In the genomic region with DNA sequence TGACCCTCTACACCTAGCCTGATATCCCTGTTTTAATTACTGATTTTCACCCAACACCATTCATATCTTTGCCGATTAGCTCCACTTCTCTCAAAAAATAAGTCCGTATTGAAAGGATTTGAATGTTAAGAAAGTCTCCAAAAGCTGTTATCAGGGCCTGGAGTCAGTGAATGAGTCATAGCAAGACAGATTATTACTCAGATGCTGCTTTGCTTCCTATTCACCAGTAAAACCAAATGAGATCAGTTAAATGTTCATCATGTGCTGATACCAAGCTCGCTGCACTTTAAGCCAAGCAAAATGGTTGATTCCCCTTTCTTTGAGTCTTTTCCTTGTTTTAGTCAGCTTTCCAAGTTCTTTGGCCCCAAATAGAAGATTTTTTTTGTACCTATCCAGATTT, we compare ENCODE assay signal across 12 cellular contexts.
DNase-seq lines count a peak whose midpoint lies in the region; ATAC-seq and TF ChIP-seq lines count a peak whose summit lies in the region.
"Had no signal": no experiment of that assay in that cellular context is flagged by ENCODE, and none has a peak within 500 bp of the region (broad histone marks: within the 10 kb centered on the region; RNA-seq: fewer than 3 reads in every experiment).

No MANE protein-coding gene starts in this region.

- DNase-seq in AG09309 (ENCODE audit: low read depth) (peak; percentile 34), RWPE2 (ENCODE audit: low spot score) (no peak), foreskin keratinocyte (peak; percentile 46 to 73), SK-N-DZ (ENCODE audit: low spot score) (no peak), neural progenitor cell (ENCODE audit: low spot score) (no peak), testis (no peak)
- DNase-seq: stimulated activated CD4-positive, alpha-beta T cell treated with anti-CD3 and anti-CD28 coated beads, Interleukin-2, amount 100 ng/mL, for 48 hours had no signal

- peaks cover 14% of the 10 kb centered on the region for H3F3A ChIP-seq in neural progenitor cell (ENCODE audit: low read depth)

- H3K4me3 ChIP-seq in AG09309 (ENCODE audit: control insufficient read depth, low read depth, low read length) (no peak overlapping the region), HEK293 (ENCODE audit: low read depth, low read length) (no peak overlapping the region), RWPE2 (ENCODE audit: severe bottlenecking) (no peak overlapping the region), neural progenitor cell (no peak overlapping the region), testis (no peak overlapping the region)
- H3K4me3 ChIP-seq: PC-9 had no signal

- H4K20me1 ChIP-seq in neural progenitor cell (ENCODE audit: low read depth), result no peaks in the 10 kb centered on the region

- POLR2A ChIA-PET in HEK293 (lab: Yijun Ruan, JAX), result no interaction called here

- intact Hi-C loops in testis (cut with DNase I; ENCODE audit: low total_unique reads), result no loop called here

- ATAC-seq in RWPE2 (ENCODE audit: low read depth) (peak; percentile 82), foreskin keratinocyte (peak; percentile 93), GM18498 (IDR thresholded peaks at IDR 0.05; ENCODE audit: unreplicated experiment) (no peak)

- H3K4me1 ChIP-seq in HEK293 (ENCODE audit: control insufficient read depth, insufficient read depth, low read length) (no peaks in the 10 kb centered on the region), RWPE2 (ENCODE audit: insufficient read depth, poor library complexity, severe bottlenecking) (peaks cover 3% of the 10 kb centered on the region), foreskin keratinocyte (no peaks in the 10 kb centered on the region), neural progenitor cell (peaks cover 17% of the 10 kb centered on the region), testis (no peaks in the 10 kb centered on the region)

- no peak overlapping the region for H3K27ac ChIP-seq in HEK293 (ENCODE audit: extremely low read depth, low read depth, low read length)
- H3K27ac ChIP-seq in RWPE2 (ENCODE audit: poor library complexity, severe bottlenecking), result no peak overlapping the region
- H3K27ac ChIP-seq in foreskin keratinocyte, result no peak overlapping the region
- H3K27ac ChIP-seq in neural progenitor cell, result no peak overlapping the region
- H3K27ac ChIP-seq in testis, result no peak overlapping the region
- H3K27ac ChIP-seq: C4-2B, epithelial cell of prostate, PC-9 had no signal

- H3K79me2 ChIP-seq in neural progenitor cell (ENCODE audit: low read depth), result no peaks in the 10 kb centered on the region

- H3K9me3 Mint-ChIP-seq in neural progenitor cell, result peaks cover 2% of the 10 kb centered on the region

- peaks cover 4% of the 10 kb centered on the region for H3K36me3 Mint-ChIP-seq in neural progenitor cell

- no peak for TF ChIP-seq POLR2A in testis (IDR thresholded peaks at IDR 0.05)

- H3K27me3 Mint-ChIP-seq in neural progenitor cell (ENCODE audit: insufficient read depth, low read depth), result peaks cover 2% of the 10 kb centered on the region

- no peak overlapping the region for H3K4me2 ChIP-seq in neural progenitor cell
- H3K4me2 ChIP-seq: PC-9 had no signal

- no peak overlapping the region for H2AFZ ChIP-seq in neural progenitor cell (replicated peaks)
- H2AFZ ChIP-seq: PC-9 had no signal

- CTCF ChIA-PET in HEK293 (lab: Yijun Ruan, JAX), result interaction anchor here (0.5 to 0.7 kb wide), 2 partner anchors 56 to 227 kb away, joined by 3 to 6 read pairs; no protein-coding TSS in a partner anchor

- H3K9ac ChIP-seq in neural progenitor cell, result no peak overlapping the region

- H3K36me3 ChIP-seq in HEK293 (ENCODE audit: control insufficient read depth in 2 of 2, insufficient read depth in 1 of 2, low read length in 2 of 2) (no peaks in the 10 kb centered on the region), RWPE2 (ENCODE audit: low read depth) (no peaks in the 10 kb centered on the region), neural progenitor cell (no peaks in the 10 kb centered on the region), testis (ENCODE audit: low read depth, missing control alignments) (no peaks in the 10 kb centered on the region)

- H3K9me3 ChIP-seq in HEK293 (ENCODE audit: control insufficient read depth, insufficient read depth, low read depth, low read length) (no peaks in the 10 kb centered on the region), RWPE2 (ENCODE audit: severe bottlenecking) (no peaks in the 10 kb centered on the region), neural progenitor cell (ENCODE audit: low read depth) (no peaks in the 10 kb centered on the region), testis (no peaks in the 10 kb centered on the region)

- H3K27me3 ChIP-seq in RWPE2 (ENCODE audit: insufficient read depth, poor library complexity, severe bottlenecking) (no peaks in the 10 kb centered on the region), foreskin keratinocyte (no peaks in the 10 kb centered on the region), neural progenitor cell (no peaks in the 10 kb centered on the region), testis (no peaks in the 10 kb centered on the region)

- WGBS in testis, 2 donors, result 92 to 93% methylated on average over 3 of the region's 3 CpGs

- H3K4me1 Mint-ChIP-seq in neural progenitor cell, result peaks cover 22% of the 10 kb centered on the region

- no peak overlapping the region for H3K27ac Mint-ChIP-seq in neural progenitor cell

- TF ChIP-seq CTCF in AG09309 (IDR thresholded peaks at IDR 0.05; ENCODE audit: control insufficient read depth, insufficient read depth, low read depth, low read length, missing control alignments) (no peak), HEK293 (tag by site-specific recombination; IDR thresholded peaks at IDR 0.05) (no peak), RWPE2 (IDR thresholded peaks at IDR 0.05; ENCODE audit: poor library complexity, severe bottlenecking) (no peak), foreskin keratinocyte (conservative IDR thresholded peaks at IDR 0.05) (no peak), neural progenitor cell (IDR thresholded peaks at IDR 0.05) (no peak), testis (IDR thresholded peaks at IDR 0.05) (no peak)

- no peak overlapping the region for H3K4me3 Mint-ChIP-seq in neural progenitor cell

TF ChIP-seq in HEK293, 187 proteins besides CTCF, POLR2A, EP300 and RAD21 (continues in another document):
- no peak for TF ChIP-seq ZNF830 (tag by site-specific recombination; IDR thresholded peaks at IDR 0.05; ENCODE audit: low read depth)
- TF ChIP-seq, protein P1, sequence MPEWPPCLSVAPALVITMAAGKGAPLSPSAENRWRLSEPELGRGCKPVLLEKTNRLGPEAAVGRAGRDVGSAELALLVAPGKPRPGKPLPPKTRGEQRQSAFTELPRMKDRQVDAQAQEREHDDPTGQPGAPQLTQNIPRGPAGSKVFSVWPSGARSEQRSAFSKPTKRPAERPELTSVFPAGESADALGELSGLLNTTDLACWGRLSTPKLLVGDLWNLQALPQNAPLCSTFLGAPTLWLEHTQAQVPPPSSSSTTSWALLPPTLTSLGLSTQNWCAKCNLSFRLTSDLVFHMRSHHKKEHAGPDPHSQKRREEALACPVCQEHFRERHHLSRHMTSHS (tag by site-specific recombination; IDR thresholded peaks at IDR 0.05), result no peak
- no peak for TF ChIP-seq ZBTB8A (tag by site-specific recombination; IDR thresholded peaks at IDR 0.05)
- TF ChIP-seq, protein P2, sequence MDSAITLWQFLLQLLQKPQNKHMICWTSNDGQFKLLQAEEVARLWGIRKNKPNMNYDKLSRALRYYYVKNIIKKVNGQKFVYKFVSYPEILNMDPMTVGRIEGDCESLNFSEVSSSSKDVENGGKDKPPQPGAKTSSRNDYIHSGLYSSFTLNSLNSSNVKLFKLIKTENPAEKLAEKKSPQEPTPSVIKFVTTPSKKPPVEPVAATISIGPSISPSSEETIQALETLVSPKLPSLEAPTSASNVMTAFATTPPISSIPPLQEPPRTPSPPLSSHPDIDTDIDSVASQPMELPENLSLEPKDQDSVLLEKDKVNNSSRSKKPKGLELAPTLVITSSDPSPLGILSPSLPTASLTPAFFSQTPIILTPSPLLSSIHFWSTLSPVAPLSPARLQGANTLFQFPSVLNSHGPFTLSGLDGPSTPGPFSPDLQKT (IDR thresholded peaks at IDR 0.05; ENCODE audit: borderline replicate concordance, low read depth, low read length), result no peak
- no peak for TF ChIP-seq ZNF223 (tag by site-specific recombination; IDR thresholded peaks at IDR 0.05)
- TF ChIP-seq, protein P3, sequence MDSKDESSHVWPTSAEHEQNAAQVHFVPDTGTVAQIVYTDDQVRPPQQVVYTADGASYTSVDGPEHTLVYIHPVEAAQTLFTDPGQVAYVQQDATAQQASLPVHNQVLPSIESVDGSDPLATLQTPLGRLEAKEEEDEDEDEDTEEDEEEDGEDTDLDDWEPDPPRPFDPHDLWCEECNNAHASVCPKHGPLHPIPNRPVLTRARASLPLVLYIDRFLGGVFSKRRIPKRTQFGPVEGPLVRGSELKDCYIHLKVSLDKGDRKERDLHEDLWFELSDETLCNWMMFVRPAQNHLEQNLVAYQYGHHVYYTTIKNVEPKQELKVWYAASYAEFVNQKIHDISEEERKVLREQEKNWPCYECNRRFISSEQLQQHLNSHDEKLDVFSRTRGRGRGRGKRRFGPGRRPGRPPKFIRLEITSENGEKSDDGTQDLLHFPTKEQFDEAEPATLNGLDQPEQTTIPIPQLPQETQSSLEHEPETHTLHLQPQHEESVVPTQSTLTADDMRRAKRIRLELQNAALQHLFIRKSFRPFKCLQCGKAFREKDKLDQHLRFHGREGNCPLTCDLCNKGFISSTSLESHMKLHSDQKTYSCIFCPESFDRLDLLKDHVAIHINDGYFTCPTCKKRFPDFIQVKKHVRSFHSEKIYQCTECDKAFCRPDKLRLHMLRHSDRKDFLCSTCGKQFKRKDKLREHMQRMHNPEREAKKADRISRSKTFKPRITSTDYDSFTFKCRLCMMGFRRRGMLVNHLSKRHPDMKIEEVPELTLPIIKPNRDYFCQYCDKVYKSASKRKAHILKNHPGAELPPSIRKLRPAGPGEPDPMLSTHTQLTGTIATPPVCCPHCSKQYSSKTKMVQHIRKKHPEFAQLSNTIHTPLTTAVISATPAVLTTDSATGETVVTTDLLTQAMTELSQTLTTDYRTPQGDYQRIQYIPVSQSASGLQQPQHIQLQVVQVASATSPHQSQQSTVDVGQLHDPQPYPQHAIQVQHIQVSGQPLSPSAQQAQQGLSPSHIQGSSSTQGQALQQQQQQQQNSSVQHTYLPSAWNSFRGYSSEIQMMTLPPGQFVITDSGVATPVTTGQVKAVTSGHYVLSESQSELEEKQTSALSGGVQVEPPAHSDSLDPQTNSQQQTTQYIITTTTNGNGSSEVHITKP (tag by site-specific recombination; IDR thresholded peaks at IDR 0.05), result 0 out of 2 replicates have a peak, but pooled peaks have one; percentile 22

Comparison
In these comparisons a context has a peak if more than half of its experiments do, and no peak if none do; other contexts are left out.
1. DNase-seq: peak in AG09309 (single experiment) and foreskin keratinocyte (2 of 2); none in RWPE2 (single experiment), SK-N-DZ (single experiment), neural progenitor cell (single experiment) and testis (single experiment).